Comparison of ENCODE assay signal across 9 cellular contexts in genomic region chr11:117199061-117199915, GRCh38. TPM values are rescaled to one million over a fixed set of nuclear protein-coding genes. Genes with fewer than 3 reads are reported as not detected.
A peak's percentile ranks its signal among the peaks of the same experiment; 100 is the strongest.
DNase-seq lines count a peak whose midpoint lies in the region; ATAC-seq and TF ChIP-seq lines count a peak whose summit lies in the region.
"Had no signal": no experiment of that assay in that cellular context is flagged by ENCODE, and none has a peak within 500 bp of the region (broad histone marks: within the 10 kb centered on the region; RNA-seq: fewer than 3 reads in every experiment).

TSS of gene TAGLN (plus strand) at chr11:117199370. CDS start at chr11:117203014, 3,644 bp downstream.

- peak within 1 kb of the TSS; percentile 96 for H3K14ac ChIP-seq in trophoblast cell (ENCODE audit: low read length)

- TF ChIP-seq CTCF in CD8-positive, alpha-beta T cell (IDR thresholded peaks at IDR 0.05): no peak
- TF ChIP-seq CTCF in WTC11 (IDR thresholded peaks at IDR 0.05) (no peak), heart left ventricle (IDR thresholded peaks at IDR 0.05) (no peak)

- H3K27ac ChIP-seq in CD8-positive, alpha-beta T cell (ENCODE audit: low read depth, low read length): no peak within 1 kb of the TSS
- peak within 1 kb of the TSS; percentile 66 to 99 (median 78) for H3K27ac ChIP-seq in heart left ventricle
- H3K27ac ChIP-seq in trophoblast cell (ENCODE audit: low read depth, low read length): peak within 1 kb of the TSS; percentile 96
- no peak within 1 kb of the TSS for H3K27ac ChIP-seq in effector memory CD4-positive, alpha-beta T cell (ENCODE audit: insufficient read depth, low read length, poor library complexity, severe bottlenecking)

- peak within 1 kb of the TSS; percentile 89 for H3K18ac ChIP-seq in trophoblast cell (ENCODE audit: low read length)

- H3K79me1 ChIP-seq in trophoblast cell (ENCODE audit: low read length): peaks cover 26% of the 10 kb centered on the region

- intact Hi-C loops in CD8-positive, alpha-beta T cell (cut with DNase I, micrococcal nuclease): no loop called here
- intact Hi-C loops in heart left ventricle (cut with DNase I): loop anchor here in 1 of 10 donors (2.0 kb wide), 1 partner anchor 22 kb away; no protein-coding TSS in a partner anchor

- H3K4me1 Mint-ChIP-seq in CD8-positive, alpha-beta T cell (ENCODE audit: low read depth): peaks cover 1% of the 10 kb centered on the region
- H3K4me1 Mint-ChIP-seq in WTC11: peaks cover 36% of the 10 kb centered on the region

- ATAC-seq in CD8-positive, alpha-beta T cell: no peak
- ATAC-seq in WTC11 (peak; percentile 72), heart left ventricle (peak; percentile 73 to 83 (median 76)), GM21423 (IDR thresholded peaks at IDR 0.05; ENCODE audit: unreplicated experiment) (no peak)

- H2BK12ac ChIP-seq in trophoblast cell (ENCODE audit: low read length): peak within 1 kb of the TSS; percentile 54

- peak within 1 kb of the TSS; percentile 89 for H4K91ac ChIP-seq in trophoblast cell (ENCODE audit: low read depth, low read length)

- H3K36me3 ChIP-seq in CD8-positive, alpha-beta T cell (ENCODE audit: insufficient read depth, low read length): no peaks in the 10 kb centered on the region
- H3K36me3 ChIP-seq in heart left ventricle (peaks cover 0 to 47% (median 36%) of the 10 kb centered on the region in 9 donors), trophoblast cell (ENCODE audit: control insufficient read depth in 1 of 2, insufficient read depth in 2 of 2, low read length in 2 of 2) (peaks cover 42 to 43% of the 10 kb centered on the region in 2 experiments)
- H3K36me3 ChIP-seq in effector memory CD4-positive, alpha-beta T cell (ENCODE audit: control insufficient read depth, insufficient read depth, low read length): peaks cover 15% of the 10 kb centered on the region

- no peak within 1 kb of the TSS for H3K4me3 ChIP-seq in CD8-positive, alpha-beta T cell (ENCODE audit: low read depth, low read length)
- peak within 1 kb of the TSS in 11 of 12 donors; percentile 7 to 80 (median 50) for H3K4me3 ChIP-seq in heart left ventricle
- peak within 1 kb of the TSS; percentile 85 for H3K4me3 ChIP-seq in trophoblast cell (ENCODE audit: low read depth, low read length)
- H3K4me3 ChIP-seq in effector memory CD4-positive, alpha-beta T cell (ENCODE audit: insufficient read depth, low read depth, low read length, poor library complexity, severe bottlenecking): no peak within 1 kb of the TSS

- H2BK120ac ChIP-seq in trophoblast cell (ENCODE audit: insufficient read depth, low read length, poor library complexity): peak within 1 kb of the TSS; percentile 88

- H3K36me3 Mint-ChIP-seq in CD8-positive, alpha-beta T cell: peaks cover 27% of the 10 kb centered on the region
- no peaks in the 10 kb centered on the region for H3K36me3 Mint-ChIP-seq in WTC11

- peaks cover 40% of the 10 kb centered on the region for H3K79me2 ChIP-seq in trophoblast cell (ENCODE audit: control insufficient read depth, insufficient read depth, low read length, poor library complexity)

- peak within 1 kb of the TSS; percentile 24 for H2AFZ ChIP-seq in trophoblast cell (ENCODE audit: insufficient read depth, low read length, poor library complexity)

- H3K4ac ChIP-seq in trophoblast cell (ENCODE audit: low read depth, low read length): peak within 1 kb of the TSS; percentile 97

- no peak within 1 kb of the TSS for H3K23ac ChIP-seq in trophoblast cell (ENCODE audit: low read length)

- peak within 1 kb of the TSS; percentile 78 for H2AK5ac ChIP-seq in trophoblast cell (ENCODE audit: low read length)

- H3K4me1 ChIP-seq in CD8-positive, alpha-beta T cell (ENCODE audit: insufficient read depth, low read length): no peaks in the 10 kb centered on the region
- H3K4me1 ChIP-seq in heart left ventricle: peaks cover 0 to 54% (median 23%) of the 10 kb centered on the region in 12 donors
- peaks cover 50 to 51% of the 10 kb centered on the region in 2 experiments for H3K4me1 ChIP-seq in trophoblast cell (ENCODE audit: control insufficient read depth in 1 of 2, insufficient read depth in 2 of 2, low read length in 2 of 2)
- no peaks in the 10 kb centered on the region for H3K4me1 ChIP-seq in effector memory CD4-positive, alpha-beta T cell (ENCODE audit: control insufficient read depth, insufficient read depth, low read length, poor library complexity, severe bottlenecking)

- peak within 1 kb of the TSS; percentile 45 for H3K27ac Mint-ChIP-seq in CD8-positive, alpha-beta T cell
- peak within 1 kb of the TSS; percentile 83 for H3K27ac Mint-ChIP-seq in WTC11
- H3K27ac Mint-ChIP-seq: activated naive CD8-positive, alpha-beta T cell had no signal

- no peak for DNase-seq in CD8-positive, alpha-beta T cell
- peak; percentile 84 for DNase-seq in WTC11 (ENCODE audit: low spot score)
- peak; percentile 80 to 87 (median 84) for DNase-seq in heart left ventricle
- DNase-seq in trophoblast cell: peak in 1 of 2 donors; percentile 54
- DNase-seq in effector memory CD4-positive, alpha-beta T cell: no peak
- no peak for DNase-seq in stimulated activated CD4-positive, alpha-beta T cell treated with anti-CD3 and anti-CD28 coated beads, Interleukin-4, amount 100 ng/mL, for 24 hours
- no peak for DNase-seq in NCI-H526 treated with DMSO at 0.1 percent for 48 hours (lab: John Stamatoyannopoulos, UW)

- H4K8ac ChIP-seq in trophoblast cell (ENCODE audit: low read depth, low read length): peak within 1 kb of the TSS; percentile 85

- WGBS in heart left ventricle, 4 donors: 19 to 28% (median 21%) methylated on average over 27 to 34 of the region's 34 CpGs
- WGBS in trophoblast cell (ENCODE audit: extremely low coverage, insufficient coverage, insufficient read length): no CpG with 5 or more reads among the region's 34 CpGs

- H4K12ac ChIP-seq in trophoblast cell (ENCODE audit: low read depth, low read length): peak within 1 kb of the TSS; percentile 68

- peak within 1 kb of the TSS; percentile 99 for H3K9ac ChIP-seq in trophoblast cell (ENCODE audit: low read length)

- no peak within 1 kb of the TSS for H3K4me3 Mint-ChIP-seq in CD8-positive, alpha-beta T cell
- H3K4me3 Mint-ChIP-seq in WTC11: peak within 1 kb of the TSS; percentile 63
- H3K4me3 Mint-ChIP-seq: activated naive CD8-positive, alpha-beta T cell had no signal

- H3K9me3 Mint-ChIP-seq in CD8-positive, alpha-beta T cell: no peaks in the 10 kb centered on the region
- no peaks in the 10 kb centered on the region for H3K9me3 Mint-ChIP-seq in WTC11

- no peaks in the 10 kb centered on the region for H3K9me3 ChIP-seq in CD8-positive, alpha-beta T cell (ENCODE audit: low read length)
- no peaks in the 10 kb centered on the region for H3K9me3 ChIP-seq in heart left ventricle
- H3K9me3 ChIP-seq in trophoblast cell (ENCODE audit: insufficient read depth, low read depth, low read length): no peaks in the 10 kb centered on the region
- no peaks in the 10 kb centered on the region for H3K9me3 ChIP-seq in effector memory CD4-positive, alpha-beta T cell (ENCODE audit: control insufficient read depth, low read length)

- H2BK5ac ChIP-seq in trophoblast cell (ENCODE audit: low read depth, low read length, poor library complexity): peak within 1 kb of the TSS; percentile 96

- peak within 1 kb of the TSS; percentile 82 for H3K4me2 ChIP-seq in trophoblast cell (ENCODE audit: low read length)

- CTCF ChIA-PET in CD8-positive, alpha-beta T cell (lab: Charles Lee): interaction anchor here (2.0 kb wide), 1 partner anchor 28 kb away, joined by 8 read pairs; no protein-coding TSS in a partner anchor
- CTCF ChIA-PET in WTC11 (lab: Charles Lee): interaction anchor here (0.5 to 3.2 kb wide), 7 partner anchors 18 to 408 kb away, joined by 3 to 12 read pairs (median 4); partner anchors contain the start of genes APOA5 and BACE1

- POLR2A ChIA-PET in CD8-positive, alpha-beta T cell (lab: Charles Lee): interaction anchor here (1.6 kb wide), 1 partner anchor 19 kb away, joined by 4 read pairs; no protein-coding TSS in a partner anchor
- POLR2A ChIA-PET in WTC11 (lab: Charles Lee): interaction anchor here (1.5 to 1.8 kb wide), 2 partner anchors 20 to 21 kb away, joined by 4 to 5 read pairs; partner anchors contain the start of gene SIDT2

- H3K27me3 ChIP-seq in CD8-positive, alpha-beta T cell (ENCODE audit: insufficient read depth, low read length): no peaks in the 10 kb centered on the region
- H3K27me3 ChIP-seq in heart left ventricle: no peaks in the 10 kb centered on the region
- no peaks in the 10 kb centered on the region for H3K27me3 ChIP-seq in trophoblast cell (ENCODE audit: insufficient read depth, low read length)
- H3K27me3 ChIP-seq in effector memory CD4-positive, alpha-beta T cell (replicated peaks; ENCODE audit: control insufficient read depth, insufficient read depth, low read length, poor library complexity, severe bottlenecking): no peaks in the 10 kb centered on the region

- no peaks in the 10 kb centered on the region for H3K27me3 Mint-ChIP-seq in CD8-positive, alpha-beta T cell (ENCODE audit: low read depth)
- H3K27me3 Mint-ChIP-seq in WTC11 (ENCODE audit: low read depth): no peaks in the 10 kb centered on the region; the same call in 1 of the 2 replicates
- H3K27me3 Mint-ChIP-seq: activated naive CD8-positive, alpha-beta T cell had no signal

- TF ChIP-seq POLR2A in heart left ventricle (IDR thresholded peaks at IDR 0.05): peak in 1 of 2 donors; percentile 55

RNA-seq across cellular contexts. Expression of gene TAGLN, which starts in this region (rescaled TPM):
- 1 to 10 TPM; 9.4 to 9.8 TPM for total RNA-seq in CD8-positive, alpha-beta T cell
- 51.1 to 71.5 TPM (median 53.9 TPM) in 3 replicates for total RNA-seq in WTC11 (2021)
- 100 to 1,000 TPM in 7 of 9 donors, 10 to 100 TPM in 2; 63.7 to 338 (median 173) TPM for total RNA-seq in heart left ventricle
- polyA plus RNA-seq in heart left ventricle: 100 to 1,000 TPM; 319 to 399 TPM
- 876 and 888 TPM in 2 replicates for polyA plus RNA-seq in trophoblast cell (2013)

Comparison
In these comparisons a context has a peak if more than half of its experiments do, and no peak if none do; other contexts are left out.
1. ATAC-seq: peak in WTC11 (single experiment) and heart left ventricle (4 of 4); none in CD8-positive, alpha-beta T cell (single experiment) and GM21423 (single experiment).
2. DNase-seq: peak in WTC11 (single experiment) and heart left ventricle (5 of 5); none in CD8-positive, alpha-beta T cell (0 of 7), effector memory CD4-positive, alpha-beta T cell (0 of 3), stimulated activated CD4-positive, alpha-beta T cell treated with anti-CD3 and anti-CD28 coated beads, Interleukin-4, amount 100 ng/mL, for 24 hours (single experiment) and NCI-H526 treated with DMSO at 0.1 percent for 48 hours (single experiment).
3. H3K27ac ChIP-seq: peak in heart left ventricle (12 of 12) and trophoblast cell (single experiment); none in CD8-positive, alpha-beta T cell (single experiment) and effector memory CD4-positive, alpha-beta T cell (single experiment).
4. H3K4me3 ChIP-seq: peak in heart left ventricle (11 of 12) and trophoblast cell (single experiment); none in CD8-positive, alpha-beta T cell (single experiment) and effector memory CD4-positive, alpha-beta T cell (single experiment).